ENCODE assay signal across 28 cellular contexts in genomic region chr22:45420539-45420938, GRCh38. TPM values are rescaled to one million over a fixed set of nuclear protein-coding genes. Genes with fewer than 3 reads are reported as not detected.
"Had no signal": no experiment of that assay in that cellular context is flagged by ENCODE, and none has a peak within 500 bp of the region (broad histone marks: within the 10 kb centered on the region; RNA-seq: fewer than 3 reads in every experiment).

No MANE protein-coding gene starts in this region.

- H3K9me3 Mint-ChIP-seq: activated B cell treated with CpG ODN at 0.5 μM for 24 hours; activated CD4-positive, alpha-beta T cell treated with anti-CD3 and anti-CD28 coated beads, Interleukin-2, amount 10 ng/mL, durations not matched to agents 7 days and 5 days; activated T-cell treated with anti-CD3 and anti-CD28 coated beads, Interleukin-2, amount 50 U/mL, for 72 hours; activated T-helper 2 cell treated with anti-CD3 and anti-CD28 coated beads, Interferon-gamma antibody, Interleukin-2, Interleukin-4, amounts not matched to agents 10 μg/mL and 5 μg/mL and 100 μg/mL, durations not matched to agents 14 hours and 24 hours and 36 hours; T-cell had no signal

- H3K36me3 Mint-ChIP-seq: T-cell had no signal

- H3K27ac Mint-ChIP-seq: activated B cell treated with CpG ODN at 0.5 μM for 24 hours; activated CD4-positive, alpha-beta T cell treated with anti-CD3 and anti-CD28 coated beads, Interleukin-2, amount 10 ng/mL, durations not matched to agents 7 days and 5 days; activated CD8-positive, alpha-beta memory T cell treated with anti-CD3 and anti-CD28 coated beads, Interleukin-2, amount 10 ng/mL, durations not matched to agents 7 days and 5 days; activated T-cell treated with anti-CD3 and anti-CD28 coated beads, Interleukin-2, amount 50 U/mL, for 72 hours; activated T-helper 2 cell treated with anti-CD3 and anti-CD28 coated beads, Interferon-gamma antibody, Interleukin-2, Interleukin-4, amounts not matched to agents 10 μg/mL and 5 μg/mL and 100 μg/mL, durations not matched to agents 14 hours and 24 hours and 36 hours; T-cell had no signal

- ATAC-seq: activated CD8-positive, alpha-beta memory T cell treated with anti-CD3 and anti-CD28 coated beads, Interleukin-2, amount 10 ng/mL, durations not matched to agents 7 days and 5 days; body of pancreas; Panc1; Right ventricle myocardium inferior; T-cell had no signal

- DNase-seq: activated B cell treated with CpG ODN at 0.5 μM for 24 hours; activated CD4-positive, alpha-beta T cell treated with anti-CD3 and anti-CD28 coated beads for 1 hour; activated CD4-positive, alpha-beta T cell treated with anti-CD3 and anti-CD28 coated beads, Interleukin-2, amount 10 ng/mL, durations not matched to agents 7 days and 5 days; activated CD8-positive, alpha-beta memory T cell treated with anti-CD3 and anti-CD28 coated beads, Interleukin-2, amount 10 ng/mL, durations not matched to agents 7 days and 5 days; activated gamma-delta T cell treated with Interleukin-2 at 50 U/mL for 16 hours; activated naive CD4-positive, alpha-beta T cell treated with anti-CD3 and anti-CD28 coated beads, Interleukin-2, amount 50 U/mL, for 16 hours; activated T-cell treated with anti-CD3 and anti-CD28 coated beads for 4 hours; activated T-cell treated with anti-CD3 and anti-CD28 coated beads, Interleukin-2, amount 50 U/mL, for 72 hours; body of pancreas; MM.1S; NCI-H1105; NCI-H1436; NCI-H1694 treated with DMSO at 0.1 percent for 48 hours; NCI-H2029 treated with DMSO at 0.1 percent for 48 hours; NCI-H345; NCI-H510A treated with DMSO at 0.1 percent for 48 hours; NCI-H69; NK-92 treated with Interleukin-12 subunit alpha and Interleukin-12 subunit beta, amount 100 ng/mL, for 24 hours; OCI-M1; RPMI8226; T-cell; T-helper 2 cell; T1000 had no signal

- H3K4me3 Mint-ChIP-seq: activated B cell treated with CpG ODN at 0.5 μM for 24 hours; activated CD4-positive, alpha-beta T cell treated with anti-CD3 and anti-CD28 coated beads, Interleukin-2, amount 10 ng/mL, durations not matched to agents 7 days and 5 days; activated CD8-positive, alpha-beta memory T cell treated with anti-CD3 and anti-CD28 coated beads, Interleukin-2, amount 10 ng/mL, durations not matched to agents 7 days and 5 days; activated T-cell treated with anti-CD3 and anti-CD28 coated beads, Interleukin-2, amount 50 U/mL, for 72 hours; T-cell had no signal

- H3K4me1 Mint-ChIP-seq: T-cell had no signal

- H3K27me3 Mint-ChIP-seq: activated B cell treated with CpG ODN at 0.5 μM for 24 hours; activated CD4-positive, alpha-beta T cell treated with anti-CD3 and anti-CD28 coated beads, Interleukin-2, amount 10 ng/mL, durations not matched to agents 7 days and 5 days; activated CD8-positive, alpha-beta memory T cell treated with anti-CD3 and anti-CD28 coated beads, Interleukin-2, amount 10 ng/mL, durations not matched to agents 7 days and 5 days; T-cell had no signal

RNA-seq across cellular contexts. Expression of gene RIBC2, which starts 7.0 kb away (rescaled TPM):
- total RNA-seq: ascending aorta, body of pancreas had no signal

RNA-seq across cellular contexts. Expression of gene SMC1B, which starts 7.1 kb away (rescaled TPM):
- total RNA-seq: ascending aorta, body of pancreas, bronchial epithelial cell, Right ventricle myocardium inferior had no signal
